12 cellular contexts compared by ENCODE assay signal in genomic region chr4:54276633-54277426, GRCh38. TPM values are rescaled to one million over a fixed set of nuclear protein-coding genes. Genes with fewer than 3 reads are reported as not detected.
DNase-seq lines count a peak whose midpoint lies in the region; ATAC-seq, FAIRE-seq and TF ChIP-seq lines count a peak whose summit lies in the region.
"Had no signal": no experiment of that assay in that cellular context is flagged by ENCODE, and none has a peak within 500 bp of the region (broad histone marks: within the 10 kb centered on the region; RNA-seq: fewer than 3 reads in every experiment).

No MANE protein-coding gene starts in this region.

- 47 to 51% methylated on average over 20 of the region's 20 CpGs for WGBS in pancreas, 2 donors

- no peak for TF ChIP-seq EP300 in neural cell (conservative IDR thresholded peaks at IDR 0.05; ENCODE audit: poor library complexity, severe bottlenecking)

- no peaks in the 10 kb centered on the region for H3K36me3 ChIP-seq in breast epithelium
- no peaks in the 10 kb centered on the region for H3K36me3 ChIP-seq in neural cell (ENCODE audit: insufficient read depth, low read length)
- no peaks in the 10 kb centered on the region for H3K36me3 ChIP-seq in pancreas

- H3K4me3 ChIP-seq in breast epithelium (peak overlapping the region in 2 of 3 donors; percentile 7 to 33), neural cell (ENCODE audit: low read length) (peak overlapping the region; percentile 36), dorsolateral prefrontal cortex (peak overlapping the region in 5 of 59 donors; percentile 6 to 35 (median 19)), pancreas (no peak overlapping the region)

- no peak for TF ChIP-seq POLR2A in breast epithelium (IDR thresholded peaks at IDR 0.05)

- H3K4me2 ChIP-seq in neural cell (ENCODE audit: low read length) = no peak overlapping the region

- H3K9me3 ChIP-seq in breast epithelium = no peaks in the 10 kb centered on the region
- no peaks in the 10 kb centered on the region for H3K9me3 ChIP-seq in neural cell (ENCODE audit: low read length)
- H3K9me3 ChIP-seq in pancreas = no peaks in the 10 kb centered on the region
- H3K9me3 ChIP-seq: Caco-2 had no signal

- peak overlapping the region; percentile 34 to 62 for H3K27ac ChIP-seq in breast epithelium
- no peak overlapping the region for H3K27ac ChIP-seq in neural cell (ENCODE audit: low read length)
- no peak overlapping the region for H3K27ac ChIP-seq in dorsolateral prefrontal cortex
- peak overlapping the region in 1 of 4 donors; percentile 65 for H3K27ac ChIP-seq in pancreas

- TF ChIP-seq CTCF in breast epithelium (IDR thresholded peaks at IDR 0.05) = no peak
- no peak for TF ChIP-seq CTCF in neural cell (IDR thresholded peaks at IDR 0.05; ENCODE audit: poor library complexity, severe bottlenecking)
- no peak for TF ChIP-seq CTCF in dorsolateral prefrontal cortex (IDR thresholded peaks at IDR 0.05 in 54 of 56, conservative IDR thresholded peaks at IDR 0.05 in 2 of 56; ENCODE audit: low read depth in 1 of 56, partially characterized antibody in 56 of 56)
- TF ChIP-seq CTCF in pancreas (IDR thresholded peaks at IDR 0.05) = no peak

- H3K4me1 ChIP-seq in breast epithelium (peaks cover 0 to 3% of the 10 kb centered on the region in 2 donors), pancreas (peaks cover 18 to 26% (median 26%) of the 10 kb centered on the region in 3 donors)
- H3K4me1 ChIP-seq: Caco-2 had no signal

- no peaks in the 10 kb centered on the region for H3K9me2 ChIP-seq in neural cell (ENCODE audit: insufficient read depth, low read length)

- no peak overlapping the region for H3K9ac ChIP-seq in neural cell (ENCODE audit: low read length)

- intact Hi-C loops in breast epithelium (cut with DNase I; ENCODE audit: low total_unique reads) = no loop called here
- intact Hi-C loops in dorsolateral prefrontal cortex (cut with DNase I) = no loop called here
- intact Hi-C loops in pancreas (cut with DNase I) = no loop called here

- no peaks in the 10 kb centered on the region for H3K79me2 ChIP-seq in neural cell (replicated peaks; ENCODE audit: insufficient read depth, low read length)

- peak; percentile 19 to 37 for DNase-seq in Kasumi-1 (lab: John Stamatoyannopoulos, UW)
- no peak for DNase-seq in breast epithelium (ENCODE audit: low spot score in 2 of 2)
- no peak for DNase-seq in dorsolateral prefrontal cortex
- no peak for DNase-seq in SHP77 (lab: John Stamatoyannopoulos, UW)
- no peak for DNase-seq in activated CD4-positive, alpha-beta T cell treated with anti-CD3 and anti-CD28 coated beads for 4 hours
- DNase-seq in pancreas = no peak
- DNase-seq: Caco-2, cortex of kidney, naive B cell, SW 1271 had no signal

- no peak for FAIRE-seq in pancreas (lab: Jason Lieb, UNC)

- no peak overlapping the region for H2AFZ ChIP-seq in neural cell (ENCODE audit: low read depth, low read length)

- no peaks in the 10 kb centered on the region for H4K20me1 ChIP-seq in neural cell (ENCODE audit: insufficient read depth)

- no peaks in the 10 kb centered on the region for H3F3A ChIP-seq in neural cell (ENCODE audit: insufficient read depth, low read length, poor library complexity, severe bottlenecking)

- peak; percentile 22 for ATAC-seq in GM18502 (IDR thresholded peaks at IDR 0.05; ENCODE audit: poor library complexity, unreplicated experiment)
- ATAC-seq in pancreas = no peak

- no peak for TF ChIP-seq RAD21 in neural cell (conservative IDR thresholded peaks at IDR 0.05)

- H3K27me3 ChIP-seq in breast epithelium (no peaks in the 10 kb centered on the region), neural cell (ENCODE audit: insufficient read depth, low read depth, low read length) (no peaks in the 10 kb centered on the region), dorsolateral prefrontal cortex (peaks cover 0 to 57% (median 18%) of the 10 kb centered on the region in 45 donors), pancreas (no peaks in the 10 kb centered on the region)

TF ChIP-seq in neural cell, 6 proteins besides CTCF, POLR2A, EP300 and RAD21:
- TF ChIP-seq EZH2 (IDR thresholded peaks at IDR 0.05; ENCODE audit: borderline replicate concordance, insufficient read depth, low read length, poor library complexity, severe bottlenecking) = no peak
- no peak for TF ChIP-seq MXI1 (conservative IDR thresholded peaks at IDR 0.05; ENCODE audit: poor library complexity, severe bottlenecking)
- TF ChIP-seq SMC3 (conservative IDR thresholded peaks at IDR 0.05; ENCODE audit: poor library complexity) = no peak
- TF ChIP-seq POLR2AphosphoS5 (IDR thresholded peaks at IDR 0.05) = no peak
- TF ChIP-seq TAF1 (IDR thresholded peaks at IDR 0.05; ENCODE audit: low read depth) = no peak
- no peak for TF ChIP-seq REST (IDR thresholded peaks at IDR 0.05; ENCODE audit: borderline replicate concordance)

RNA-seq across cellular contexts. Expression of gene PDGFRA, which starts 47.7 kb away (rescaled TPM):
- total RNA-seq in breast epithelium (100 to 1,000 TPM; 125 to 154 (median 130) TPM), dorsolateral prefrontal cortex (10 to 100 TPM; 12.0 to 72.7 (median 27.3) TPM), pancreas (10 to 100 TPM in 4 of 6 donors, 1 to 10 TPM in 2; 5.3 to 43.0 (median 16.1) TPM)
- polyA plus RNA-seq in neural cell (0.40 and 0.43 TPM in 2 replicates), pancreas (1 to 10 TPM; 2.6 to 3.5 TPM)
- polyA minus RNA-seq in neural cell = 0.97 and 1.0 TPM in 2 replicates

Comparison
In these comparisons a context has a peak if more than half of its experiments do, and no peak if none do; other contexts are left out.
1. DNase-seq: peak in Kasumi-1 (2 of 2); none in breast epithelium (0 of 2), dorsolateral prefrontal cortex (0 of 10), SHP77 (0 of 2), activated CD4-positive, alpha-beta T cell treated with anti-CD3 and anti-CD28 coated beads for 4 hours (0 of 2) and pancreas (0 of 6).
2. H3K27ac ChIP-seq: peak in breast epithelium (2 of 2); none in neural cell (single experiment) and dorsolateral prefrontal cortex (0 of 59).
3. H3K4me3 ChIP-seq: peak in breast epithelium (2 of 3) and neural cell (single experiment); none in pancreas (0 of 4).